ENCODE assay signal across 7 cellular contexts in the genomic region with DNA sequence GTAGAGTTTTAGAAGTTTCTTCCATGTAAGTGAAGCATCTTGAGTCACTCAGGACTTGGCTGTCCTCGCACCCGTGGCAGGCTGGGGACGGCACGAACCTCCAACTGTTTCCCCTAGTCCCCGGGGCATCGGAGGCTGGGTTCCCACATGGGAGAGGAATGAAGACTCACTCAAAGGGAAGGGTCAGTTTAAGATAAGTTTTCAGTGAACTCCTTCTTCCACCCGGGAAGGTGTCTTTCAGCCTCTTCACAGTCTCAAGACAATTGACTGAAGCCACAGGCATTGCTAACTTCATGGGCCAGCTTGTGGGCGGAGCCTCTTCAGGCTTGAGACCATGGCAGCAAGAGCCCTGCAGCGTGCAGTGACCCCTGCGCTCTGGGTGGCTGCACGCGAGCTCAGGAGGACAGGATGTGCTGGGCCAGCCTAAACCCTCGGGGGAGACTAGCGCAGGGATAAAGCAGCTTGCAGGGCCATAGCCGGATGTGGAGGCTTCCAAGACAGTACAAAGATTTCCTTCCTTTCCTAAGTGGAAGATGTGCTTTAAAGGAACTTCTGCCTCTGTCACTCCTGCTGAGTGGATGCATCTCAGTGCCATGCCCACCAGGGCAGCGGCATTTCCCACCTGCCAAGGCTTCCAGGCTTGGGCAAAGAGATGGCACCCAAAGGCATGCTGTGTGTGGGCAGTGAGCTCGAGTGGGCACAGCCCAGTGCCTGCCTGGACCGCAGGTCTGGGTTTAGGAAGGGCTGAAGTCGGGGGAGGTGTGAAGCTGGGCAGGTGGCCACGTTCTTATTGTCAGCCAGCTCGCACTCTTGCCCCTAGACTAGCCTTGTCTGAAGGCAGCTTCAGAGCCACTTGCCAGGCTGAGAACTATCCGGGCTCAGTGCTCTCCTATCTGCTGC. TPM values are rescaled to one million over a fixed set of nuclear protein-coding genes. Genes with fewer than 3 reads are reported as not detected.
DNase-seq lines count a peak whose midpoint lies in the region; ATAC-seq, FAIRE-seq and TF ChIP-seq lines count a peak whose summit lies in the region.
"Had no signal": no experiment of that assay in that cellular context is flagged by ENCODE, and none has a peak within 500 bp of the region (broad histone marks: within the 10 kb centered on the region; RNA-seq: fewer than 3 reads in every experiment).

No MANE protein-coding gene starts in this region.

- FAIRE-seq in pancreas (lab: Jason Lieb, UNC) = no peak

- RAD21 ChIA-PET in HCT116 (lab: Charles Lee; ENCODE audit: low non-redundant PET in 1 of 2, low total read pairs in 2 of 2, uncharacterized antibody in 2 of 2, unreplicated experiment in 2 of 2) = no interaction called here

- H2AFZ ChIP-seq in HCT116 (ENCODE audit: low read depth, low read length, poor library complexity, severe bottlenecking) (no peak overlapping the region), osteoblast (ENCODE audit: low read length) (no peak overlapping the region)

- intact Hi-C loops in HCT116 (cut with micrococcal nuclease) = no loop called here
- intact Hi-C loops in left colon (cut with DNase I, micrococcal nuclease) = no loop called here
- intact Hi-C loops in pancreas (cut with DNase I) = no loop called here

- H3K4me3 ChIP-seq in HCT116 (replicated peaks in 1 of 2; ENCODE audit: low read depth in 1 of 2, low read length in 2 of 2) = no peak overlapping the region
- H3K4me3 ChIP-seq in osteoblast (ENCODE audit: insufficient read depth, low read length) = no peak overlapping the region
- no peak overlapping the region for H3K4me3 ChIP-seq in pancreas

- H3K79me2 ChIP-seq in HCT116 (ENCODE audit: insufficient read depth, low read length) (no peaks in the 10 kb centered on the region), osteoblast (ENCODE audit: insufficient read depth, low read length) (no peaks in the 10 kb centered on the region)

- no peak overlapping the region for H3K9ac ChIP-seq in HCT116 (ENCODE audit: low read length)

- H3K36me3 ChIP-seq in HCT116 (ENCODE audit: control insufficient read depth in 1 of 2, insufficient read depth in 2 of 2, low read length in 2 of 2) (peaks cover 5 to 8% of the 10 kb centered on the region in 2 experiments; a peak in 2 of 4 replicates), osteoblast (ENCODE audit: insufficient read depth, low read length) (peaks cover 15% of the 10 kb centered on the region), pancreas (peaks cover 3 to 40% (median 16%) of the 10 kb centered on the region in 3 donors)

- H3K27ac ChIP-seq in HCT116 (ENCODE audit: low read depth, low read length) (no peak overlapping the region), osteoblast (ENCODE audit: low read depth, low read length) (peak overlapping the region; percentile 66), pancreas (no peak overlapping the region)

- H3K9me3 ChIP-seq in HCT116 (ENCODE audit: control insufficient read depth in 1 of 2, insufficient read depth in 1 of 2, low read depth in 1 of 2, low read length in 2 of 2) (no peaks in the 10 kb centered on the region), osteoblast (ENCODE audit: low read depth, low read length) (no peaks in the 10 kb centered on the region), pancreas (no peaks in the 10 kb centered on the region)

- no peak overlapping the region for H3K4me2 ChIP-seq in HCT116 (ENCODE audit: low read length)
- H3K4me2 ChIP-seq in osteoblast (ENCODE audit: insufficient read depth, low read length) = peak overlapping the region; percentile 9

- H4K20me1 ChIP-seq in HCT116 (ENCODE audit: insufficient read depth) = no peaks in the 10 kb centered on the region
- no peaks in the 10 kb centered on the region for H4K20me1 ChIP-seq in osteoblast (ENCODE audit: insufficient read depth, low read length)

- BruUV-seq in HCT116 (replicated peaks; lab: Mats Ljungman, UMichigan) = no TSS peak

- no peak for DNase-seq in HCT116 (ENCODE audit: low read depth, low spot score)
- DNase-seq in fibroblast of gingiva (ENCODE audit: low read depth) = peak; percentile 87
- peak; percentile 91 for DNase-seq in osteoblast (ENCODE audit: insufficient read length, low spot score, missing footprints)
- DNase-seq in left colon = no peak
- DNase-seq in pancreas = no peak
- DNase-seq: activated CD4-positive, alpha-beta T cell treated with anti-CD3 and anti-CD28 coated beads, Interleukin-2, amount 10 ng/mL, durations not matched to agents 7 days and 5 days had no signal

- ATAC-seq in HCT116 = 0 out of 2 replicates have a peak, but pooled peaks have one; percentile 23
- no peak for ATAC-seq in GM21423 (IDR thresholded peaks at IDR 0.05; ENCODE audit: unreplicated experiment)
- no peak for ATAC-seq in left colon
- ATAC-seq in pancreas = no peak

- H3K9me2 ChIP-seq in HCT116 (ENCODE audit: insufficient read depth) = no peaks in the 10 kb centered on the region

- POLR2A ChIA-PET in HCT116 (lab: Charles Lee) = no interaction called here

- CTCF ChIA-PET in HCT116 (lab: Charles Lee) = no interaction called here

- WGBS in pancreas, 2 donors = 79 to 80% methylated on average over 22 of the region's 22 CpGs

- H3K4me1 ChIP-seq in HCT116 (ENCODE audit: control insufficient read depth in 1 of 2, insufficient read depth in 2 of 2, low read length in 2 of 2) (no peaks in the 10 kb centered on the region), osteoblast (ENCODE audit: insufficient read depth, low read length) (peaks cover 18% of the 10 kb centered on the region), pancreas (peaks cover 0 to 9% (median 4%) of the 10 kb centered on the region in 3 donors)

- no peaks in the 10 kb centered on the region for H3K27me3 ChIP-seq in HCT116 (ENCODE audit: insufficient read depth, low read length)
- H3K27me3 ChIP-seq in osteoblast (ENCODE audit: insufficient read depth, low read length) = no peaks in the 10 kb centered on the region
- H3K27me3 ChIP-seq in pancreas = no peaks in the 10 kb centered on the region

- TF ChIP-seq POLR2A in HCT116 (IDR thresholded peaks at IDR 0.05; ENCODE audit: borderline replicate concordance, extremely low read depth, insufficient read depth, insufficient read length) = no peak

- TF ChIP-seq RAD21 in HCT116 (IDR thresholded peaks at IDR 0.05; ENCODE audit: low read depth) = no peak

- TF ChIP-seq CTCF in HCT116 (IDR thresholded peaks at IDR 0.05 in 2 of 3, conservative IDR thresholded peaks at IDR 0.05 in 1 of 3; ENCODE audit: borderline replicate concordance in 1 of 3, insufficient read depth in 1 of 3, low read depth in 2 of 3, low read length in 2 of 3) = no peak
- no peak for TF ChIP-seq CTCF in osteoblast (IDR thresholded peaks at IDR 0.05; ENCODE audit: extremely low read depth, low read depth, low read length)
- TF ChIP-seq CTCF in pancreas (IDR thresholded peaks at IDR 0.05) = no peak

TF ChIP-seq in HCT116, 20 proteins besides CTCF, POLR2A, EP300 and RAD21 (continues in another document):
- no peak for TF ChIP-seq SIN3A (IDR thresholded peaks at IDR 0.05; ENCODE audit: low read depth)
- TF ChIP-seq JUND (IDR thresholded peaks at IDR 0.05) = no peak
- TF ChIP-seq ZFX (IDR thresholded peaks at IDR 0.05) = no peak
- TF ChIP-seq, protein P1, sequence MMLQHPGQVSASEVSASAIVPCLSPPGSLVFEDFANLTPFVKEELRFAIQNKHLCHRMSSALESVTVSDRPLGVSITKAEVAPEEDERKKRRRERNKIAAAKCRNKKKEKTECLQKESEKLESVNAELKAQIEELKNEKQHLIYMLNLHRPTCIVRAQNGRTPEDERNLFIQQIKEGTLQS (IDR thresholded peaks at IDR 0.05) = no peak
- TF ChIP-seq, protein P2, sequence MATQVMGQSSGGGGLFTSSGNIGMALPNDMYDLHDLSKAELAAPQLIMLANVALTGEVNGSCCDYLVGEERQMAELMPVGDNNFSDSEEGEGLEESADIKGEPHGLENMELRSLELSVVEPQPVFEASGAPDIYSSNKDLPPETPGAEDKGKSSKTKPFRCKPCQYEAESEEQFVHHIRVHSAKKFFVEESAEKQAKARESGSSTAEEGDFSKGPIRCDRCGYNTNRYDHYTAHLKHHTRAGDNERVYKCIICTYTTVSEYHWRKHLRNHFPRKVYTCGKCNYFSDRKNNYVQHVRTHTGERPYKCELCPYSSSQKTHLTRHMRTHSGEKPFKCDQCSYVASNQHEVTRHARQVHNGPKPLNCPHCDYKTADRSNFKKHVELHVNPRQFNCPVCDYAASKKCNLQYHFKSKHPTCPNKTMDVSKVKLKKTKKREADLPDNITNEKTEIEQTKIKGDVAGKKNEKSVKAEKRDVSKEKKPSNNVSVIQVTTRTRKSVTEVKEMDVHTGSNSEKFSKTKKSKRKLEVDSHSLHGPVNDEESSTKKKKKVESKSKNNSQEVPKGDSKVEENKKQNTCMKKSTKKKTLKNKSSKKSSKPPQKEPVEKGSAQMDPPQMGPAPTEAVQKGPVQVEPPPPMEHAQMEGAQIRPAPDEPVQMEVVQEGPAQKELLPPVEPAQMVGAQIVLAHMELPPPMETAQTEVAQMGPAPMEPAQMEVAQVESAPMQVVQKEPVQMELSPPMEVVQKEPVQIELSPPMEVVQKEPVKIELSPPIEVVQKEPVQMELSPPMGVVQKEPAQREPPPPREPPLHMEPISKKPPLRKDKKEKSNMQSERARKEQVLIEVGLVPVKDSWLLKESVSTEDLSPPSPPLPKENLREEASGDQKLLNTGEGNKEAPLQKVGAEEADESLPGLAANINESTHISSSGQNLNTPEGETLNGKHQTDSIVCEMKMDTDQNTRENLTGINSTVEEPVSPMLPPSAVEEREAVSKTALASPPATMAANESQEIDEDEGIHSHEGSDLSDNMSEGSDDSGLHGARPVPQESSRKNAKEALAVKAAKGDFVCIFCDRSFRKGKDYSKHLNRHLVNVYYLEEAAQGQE (IDR thresholded peaks at IDR 0.05; ENCODE audit: low read depth) = no peak
- TF ChIP-seq FOSL1 (IDR thresholded peaks at IDR 0.05; ENCODE audit: low read depth) = no peak
- no peak for TF ChIP-seq EZH2phosphoT487 (IDR thresholded peaks at IDR 0.05; ENCODE audit: borderline replicate concordance)
- no peak for TF ChIP-seq EZH2 (IDR thresholded peaks at IDR 0.05)
- no peak for TF ChIP-seq TCF7L2 (IDR thresholded peaks at IDR 0.05; ENCODE audit: borderline replicate concordance, extremely low read depth, insufficient read depth, insufficient read length)
- no peak for TF ChIP-seq ELF1 (IDR thresholded peaks at IDR 0.05; ENCODE audit: borderline replicate concordance, low read depth)

RNA-seq across cellular contexts. Expression of a gene that starts 32.9 kb away (rescaled TPM):
- total RNA-seq in HCT116 (2021; ENCODE audit: unreplicated experiment) (46.1 TPM), osteoblast (25.3 and 29.2 TPM in 2 replicates), left colon (10 to 100 TPM; 48.0 to 60.5 TPM), pancreas (10 to 100 TPM; 21.1 to 33.5 (median 27.7) TPM)
- 34.7 and 35.2 TPM in 2 replicates for polyA plus RNA-seq in HCT116 (2012)
- 10 to 100 TPM; 54.2 to 57.0 TPM for polyA plus RNA-seq in pancreas

RNA-seq across cellular contexts. Expression of a gene that starts 36.9 kb away (rescaled TPM):
- total RNA-seq in HCT116 (2021; ENCODE audit: unreplicated experiment) (3.1 TPM), osteoblast (1.8 and 2.2 TPM in 2 replicates), left colon (1 to 10 TPM; 1.6 to 3.4 TPM), pancreas (1 to 10 TPM; 2.0 to 7.2 (median 2.7) TPM)
- polyA plus RNA-seq in HCT116 (2012) = 2.0 and 2.9 TPM in 2 replicates
- polyA plus RNA-seq in pancreas = 1 to 10 TPM; 2.4 to 3.1 TPM

RNA-seq across cellular contexts. Expression of a gene that starts 56.6 kb away (rescaled TPM):
- total RNA-seq in HCT116 (2021; ENCODE audit: unreplicated experiment) = 86.2 TPM
- 66.8 and 101 TPM in 2 replicates for polyA plus RNA-seq in HCT116 (2012)
- 10.5 and 13.3 TPM in 2 replicates for total RNA-seq in osteoblast
- 10 to 100 TPM; 29.0 to 46.5 TPM for total RNA-seq in left colon
- 10 to 100 TPM; 24.0 to 49.2 (median 33.4) TPM for total RNA-seq in pancreas
- 10 to 100 TPM; 33.1 to 47.7 TPM for polyA plus RNA-seq in pancreas

Comparison
In these comparisons a context has a peak if more than half of its experiments do, and no peak if none do; other contexts are left out.
1. DNase-seq: peak in fibroblast of gingiva (single experiment) and osteoblast (single experiment); none in HCT116 (single experiment), left colon (0 of 2) and pancreas (0 of 6).